ENCODE assay signal across 28 cellular contexts in the genomic region with DNA sequence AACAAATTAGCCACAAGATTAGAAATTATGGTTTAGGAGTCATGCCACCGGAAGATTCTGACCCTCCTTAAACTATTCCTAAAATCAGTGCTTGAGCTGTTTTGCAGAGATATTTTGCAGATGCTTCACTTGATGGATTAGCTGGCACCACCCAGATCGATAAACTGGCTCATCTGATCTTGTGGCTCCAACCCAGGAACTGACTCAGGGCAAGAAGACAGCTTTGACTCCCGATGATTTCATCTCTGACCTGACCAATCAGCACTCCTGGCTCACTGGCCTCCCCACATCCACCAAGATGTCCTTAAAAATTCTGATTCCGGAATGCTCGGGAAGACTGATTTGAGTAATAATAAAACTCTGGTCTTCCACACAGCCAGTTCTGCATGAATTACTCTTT.
"Had no signal": no experiment of that assay in that cellular context is flagged by ENCODE, and none has a peak within 500 bp of the region (broad histone marks: within the 10 kb centered on the region; RNA-seq: fewer than 3 reads in every experiment).

No MANE protein-coding gene starts in this region.

- DNase-seq: activated CD4-positive, alpha-beta T cell treated with anti-CD3 and anti-CD28 coated beads for 4 hours; activated CD4-positive, alpha-beta T cell treated with anti-CD3 and anti-CD28 coated beads, Interleukin-2, amount 50 U/mL, for 4 hours; activated CD8-positive, alpha-beta memory T cell treated with anti-CD3 and anti-CD28 coated beads, Interleukin-2, amount 10 ng/mL, durations not matched to agents 7 days and 5 days; activated CD8-positive, alpha-beta T cell treated with anti-CD3 and anti-CD28 coated beads, Interleukin-2, amount 10 ng/mL, durations not matched to agents 7 days and 5 days; activated effector memory CD4-positive, alpha-beta T cell treated with anti-CD3 and anti-CD28 coated beads, Interleukin-2, amount 50 U/mL, for 16 hours; activated naive CD4-positive, alpha-beta T cell treated with Interleukin-2 at 50 U/mL for 16 hours; activated naive CD8-positive, alpha-beta T cell treated with anti-CD3 and anti-CD28 coated beads, Interleukin-2, amount 50 U/mL, for 24 hours; activated T-cell treated with anti-CD3 and anti-CD28 coated beads, Interleukin-2, amount 50 U/mL, for 4 hours; amygdala; Kasumi-1; KBM-7; NCI-H1048; NCI-H1930; NCI-H2171; NCI-H2227 treated with DMSO at 0.1 percent for 48 hours; NCI-H510A; NCI-H526 treated with DMSO at 0.1 percent for 48 hours; OCI-M1; RPMI8226; SW 1271 had no signal

- H3K36me3 Mint-ChIP-seq: activated CD8-positive, alpha-beta memory T cell treated with anti-CD3 and anti-CD28 coated beads, Interleukin-2, amount 10 ng/mL, durations not matched to agents 7 days and 5 days; activated naive CD4-positive, alpha-beta T cell treated with anti-CD3 and anti-CD28 coated beads, Interleukin-2, amount 50 U/mL, for 72 hours; brain had no signal

- H3K27me3 Mint-ChIP-seq: activated naive CD8-positive, alpha-beta T cell treated with anti-CD3 and anti-CD28 coated beads, Interleukin-2, amount 50 U/mL, for 24 hours; brain; central memory CD8-positive, alpha-beta T cell had no signal

- H3K4me3 Mint-ChIP-seq: activated CD8-positive, alpha-beta memory T cell treated with anti-CD3 and anti-CD28 coated beads, Interleukin-2, amount 10 ng/mL, durations not matched to agents 7 days and 5 days; activated CD8-positive, alpha-beta T cell treated with anti-CD3 and anti-CD28 coated beads, Interleukin-2, amount 10 ng/mL, durations not matched to agents 7 days and 5 days; activated naive CD8-positive, alpha-beta T cell treated with anti-CD3 and anti-CD28 coated beads, Interleukin-2, amount 50 U/mL, for 24 hours; activated T-cell treated with anti-CD3 and anti-CD28 coated beads, Interleukin-2, amount 50 U/mL, for 4 hours; brain; central memory CD8-positive, alpha-beta T cell had no signal

- H3K27ac ChIP-seq: SK-N-MC had no signal

- H3K4me1 Mint-ChIP-seq: activated CD8-positive, alpha-beta memory T cell treated with anti-CD3 and anti-CD28 coated beads, Interleukin-2, amount 10 ng/mL, durations not matched to agents 7 days and 5 days; activated naive CD8-positive, alpha-beta T cell treated with anti-CD3 and anti-CD28 coated beads, Interleukin-2, amount 50 U/mL, for 24 hours; central memory CD8-positive, alpha-beta T cell had no signal

- H3K9me3 Mint-ChIP-seq: activated naive CD8-positive, alpha-beta T cell treated with anti-CD3 and anti-CD28 coated beads, Interleukin-2, amount 50 U/mL, for 24 hours; activated T-cell treated with anti-CD3 and anti-CD28 coated beads, Interleukin-2, amount 50 U/mL, for 4 hours; central memory CD8-positive, alpha-beta T cell had no signal

- H3K4me3 ChIP-seq: SK-N-MC had no signal

- FAIRE-seq: astrocyte had no signal

- ATAC-seq: activated CD4-positive, CD25-positive, alpha-beta regulatory T cell treated with anti-CD3 and anti-CD28 coated beads, Interleukin-2, amount 50 U/mL, for 24 hours; activated CD8-positive, alpha-beta memory T cell treated with anti-CD3 and anti-CD28 coated beads, Interleukin-2, amount 10 ng/mL, durations not matched to agents 7 days and 5 days; activated CD8-positive, alpha-beta T cell treated with anti-CD3 and anti-CD28 coated beads, Interleukin-2, amount 10 ng/mL, durations not matched to agents 7 days and 5 days; activated naive CD4-positive, alpha-beta T cell treated with anti-CD3 and anti-CD28 coated beads, Interleukin-2, amount 50 U/mL, for 72 hours; activated naive CD8-positive, alpha-beta T cell treated with anti-CD3 and anti-CD28 coated beads, Interleukin-2, amount 50 U/mL, for 24 hours; activated T-cell treated with anti-CD3 and anti-CD28 coated beads, Interleukin-2, amount 50 U/mL, for 4 hours; Panc1; Right ventricle myocardium inferior had no signal

- H3K27ac Mint-ChIP-seq: activated CD8-positive, alpha-beta memory T cell treated with anti-CD3 and anti-CD28 coated beads, Interleukin-2, amount 10 ng/mL, durations not matched to agents 7 days and 5 days; activated CD8-positive, alpha-beta T cell treated with anti-CD3 and anti-CD28 coated beads, Interleukin-2, amount 10 ng/mL, durations not matched to agents 7 days and 5 days; activated naive CD4-positive, alpha-beta T cell treated with anti-CD3 and anti-CD28 coated beads, Interleukin-2, amount 50 U/mL, for 72 hours; activated naive CD8-positive, alpha-beta T cell treated with anti-CD3 and anti-CD28 coated beads, Interleukin-2, amount 50 U/mL, for 24 hours had no signal
